ENCODE assay signal across 17 cellular contexts in the genomic region with DNA sequence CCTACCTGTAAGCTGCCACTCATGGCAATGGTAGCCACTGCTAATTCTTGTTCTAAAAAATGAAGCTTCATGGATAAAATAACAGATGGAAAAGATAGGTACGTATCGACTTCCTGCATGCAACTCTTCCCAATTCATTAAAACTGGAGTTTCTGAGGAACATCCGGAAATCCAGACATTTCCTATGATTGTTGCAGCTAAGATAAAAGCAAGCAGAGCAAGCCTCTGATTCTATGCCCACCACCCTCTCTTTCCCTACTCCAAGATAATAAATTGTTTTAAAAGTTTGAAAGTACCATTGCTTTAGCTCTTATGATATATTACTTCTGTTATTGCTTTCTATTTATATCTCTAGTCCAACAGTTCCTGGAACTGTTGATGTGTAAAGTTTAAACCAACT.
"Had no signal": no experiment of that assay in that cellular context is flagged by ENCODE, and none has a peak within 500 bp of the region (broad histone marks: within the 10 kb centered on the region; RNA-seq: fewer than 3 reads in every experiment).

No MANE protein-coding gene starts in this region.

- H3K36me3 ChIP-seq: adrenal gland, cardiac muscle cell, lower lobe of right lung, ovary had no signal

- H3K9me3 ChIP-seq: adrenal gland, lower lobe of right lung, ovary had no signal

- H3K27me3 ChIP-seq: cardiac muscle cell, ovary had no signal

- H3K27ac ChIP-seq: adrenal gland, cardiac muscle cell, lower lobe of right lung, ovary had no signal

- ATAC-seq: esophagus mucosa; lower lobe of right lung; stimulated activated naive B cell treated with anti-CD40 and anti-IgM and Interleukin-4, amounts not matched to agents 10 μg/mL and 1 μg/mL and 100 μg/mL, for 72 hours; T-helper 17 cell had no signal

- H3K4me1 ChIP-seq: adrenal gland had no signal

- DNase-seq: activated CD4-positive, alpha-beta memory T cell treated with anti-CD3 and anti-CD28 coated beads, Interleukin-2, amount 10 ng/mL, durations not matched to agents 7 days and 5 days; activated CD4-positive, alpha-beta T cell treated with anti-CD3 and anti-CD28 coated beads for 4 hours; activated effector memory CD4-positive, alpha-beta T cell treated with Interleukin-2 at 50 U/mL for 16 hours; activated T-cell treated with anti-CD3 and anti-CD28 coated beads, Interleukin-2, amount 50 U/mL, for 24 hours; adrenal gland; immature natural killer cell; lower lobe of right lung; midbrain; naive B cell; ovary; stimulated activated CD4-positive, alpha-beta T cell treated with anti-CD3 and anti-CD28 coated beads, Interleukin-15, amount 100 ng/mL, for 24 hours; stimulated activated CD4-positive, alpha-beta T cell treated with anti-CD3 and anti-CD28 coated beads, Interleukin-4, amount 100 ng/mL, for 1 hour; stimulated activated naive B cell treated with anti-CD40 and anti-IgM and Interleukin-4, amounts not matched to agents 10 μg/mL and 1 μg/mL and 100 μg/mL, for 72 hours; substantia nigra; T-helper 17 cell had no signal

- H3K4me3 ChIP-seq: adrenal gland, cardiac muscle cell, lower lobe of right lung, ovary had no signal
